8 cellular contexts compared by ENCODE assay signal in genomic region chr16:66935319-66936011, GRCh38. TPM values are rescaled to one million over a fixed set of nuclear protein-coding genes. Genes with fewer than 3 reads are reported as not detected.
DNase-seq lines count a peak whose midpoint lies in the region; ATAC-seq and TF ChIP-seq lines count a peak whose summit lies in the region.

Gene CES2, plus strand, starts transcription at chr16:66935516. Its CDS starts 120 bp downstream, at chr16:66935636.

- H3K4me1 ChIP-seq in ascending aorta, result peaks cover 17 to 24% of the 10 kb centered on the region in 2 donors

- H3K27me3 ChIP-seq in AG04450 (ENCODE audit: control insufficient read depth, insufficient read depth, low read length) (no peaks in the 10 kb centered on the region), ascending aorta (no peaks in the 10 kb centered on the region)

- H3K9me3 ChIP-seq in AG04450 (ENCODE audit: control insufficient read depth, insufficient read depth, low read length), result no peaks in the 10 kb centered on the region; the same call in 1 of the 2 replicates
- no peaks in the 10 kb centered on the region for H3K9me3 ChIP-seq in ascending aorta

- no peak for DNase-seq in AG04450 (ENCODE audit: low read depth, low spot score)
- DNase-seq in HT1080 (ENCODE audit: low read depth), result peak; percentile 22
- peak in 1 of 2 donors; percentile 85 for DNase-seq in ascending aorta (ENCODE audit: low spot score in 2 of 2)
- DNase-seq in hepatic stellate cell (ENCODE audit: low spot score), result peak; percentile 77
- DNase-seq in retina, result peak; percentile 52
- no peak for DNase-seq in GM13976 (ENCODE audit: low spot score)
- DNase-seq in NCI-H69 (lab: John Stamatoyannopoulos, UW), result no peak

- peaks cover 13 to 29% of the 10 kb centered on the region in 2 donors for H3K36me3 ChIP-seq in ascending aorta

- TF ChIP-seq CTCF in AG04450 (IDR thresholded peaks at IDR 0.05; ENCODE audit: low read depth, low read length) (no peak), ascending aorta (IDR thresholded peaks at IDR 0.05) (no peak), GM13976 (IDR thresholded peaks at IDR 0.05; ENCODE audit: borderline replicate concordance, control extremely low read depth, extremely low read depth, insufficient read depth, missing control alignments) (no peak)

- no peak for ATAC-seq in GM21423 (IDR thresholded peaks at IDR 0.05; ENCODE audit: unreplicated experiment)

- in situ Hi-C loops in GM13976 (cut with MboI; ENCODE audit: low sequenced_read_pairs, unreplicated experiment), result no loop called here

- H3K27ac ChIP-seq in AG04450 (ENCODE audit: low read depth, low read length), result peak within 1 kb of the TSS; percentile 70
- H3K27ac ChIP-seq in ascending aorta, result peak within 1 kb of the TSS; percentile 90 to 95

- H3K4me3 ChIP-seq in AG04450 (ENCODE audit: low read depth, low read length) (peak within 1 kb of the TSS; percentile 96), ascending aorta (peak within 1 kb of the TSS; percentile 87 to 94)

- CTCF ChIA-PET in AG04450 (lab: Charles Lee), result interaction anchor here (1.4 kb wide), 1 partner anchor 34 kb away, joined by 3 read pairs; no protein-coding TSS in a partner anchor

- intact Hi-C loops in ascending aorta (cut with DNase I), result no loop called here

- POLR2A ChIA-PET in AG04450 (lab: Yijun Ruan, JAX), result interaction anchor here (0.6 kb wide), 1 partner anchor 1540 kb away, joined by 3 read pairs; no protein-coding TSS in a partner anchor

RNA-seq across cellular contexts. Expression of gene CES2, which starts in this region (rescaled TPM):
- polyA plus RNA-seq in AG04450 (2011; rRNA removed), result 20.7 and 24.9 TPM in 2 replicates
- 20.5 and 27.5 TPM in 2 replicates for polyA minus RNA-seq in AG04450 (2011; rRNA and poly(A)+ RNA removed)
- 19.3 and 24.0 TPM in 2 replicates for total RNA-seq in HT1080 (2014; rRNA removed; shearing (Covaris generic))
- 24.5 and 26.0 TPM in 2 replicates for polyA plus RNA-seq in HT1080 (2015; cell fraction: cytosol; rRNA removed)
- polyA plus RNA-seq in HT1080 (2015; cell fraction: nucleus; rRNA removed), result 28.3 and 30.0 TPM in 2 replicates
- 40.0 TPM for total RNA-seq in ascending aorta

Comparison
In these comparisons a context has a peak if more than half of its experiments do, and no peak if none do; other contexts are left out.
1. DNase-seq: peak in HT1080 (single experiment), hepatic stellate cell (single experiment) and retina (single experiment); none in AG04450 (single experiment), GM13976 (single experiment) and NCI-H69 (single experiment).